Comparison of ENCODE assay signal across 8 cellular contexts in genomic region chr2:175187378-175187777, GRCh38. TPM values are rescaled to one million over a fixed set of nuclear protein-coding genes. Genes with fewer than 3 reads are reported as not detected.
DNase-seq lines count a peak whose midpoint lies in the region; ATAC-seq and TF ChIP-seq lines count a peak whose summit lies in the region.

No MANE protein-coding gene starts in this region.

- DNase-seq in AG08396 (ENCODE audit: low spot score), result peak; percentile 13
- DNase-seq in astrocyte of the spinal cord (ENCODE audit: low read depth, low spot score), result peak; percentile 17
- no peak for DNase-seq in upper lobe of right lung
- DNase-seq in NCI-H345 (lab: John Stamatoyannopoulos, UW), result no peak
- DNase-seq in sciatic nerve (ENCODE audit: low spot score), result no peak
- DNase-seq in stomach, result no peak

- H3K9me3 ChIP-seq in upper lobe of right lung (no peaks in the 10 kb centered on the region), stomach (peaks cover 0 to 4% (median 0%) of the 10 kb centered on the region in 4 donors)

- TF ChIP-seq POLR2A in stomach (IDR thresholded peaks at IDR 0.05), result no peak

- H3K36me3 ChIP-seq in upper lobe of right lung (no peaks in the 10 kb centered on the region), stomach (no peaks in the 10 kb centered on the region)

- in situ Hi-C loops in astrocyte of the spinal cord (cut with HindIII; ENCODE audit: low sequenced_read_pairs), result no loop called here

- no peak overlapping the region for H3K27ac ChIP-seq in upper lobe of right lung
- H3K27ac ChIP-seq in stomach, result no peak overlapping the region

- TF ChIP-seq EP300 in stomach (IDR thresholded peaks at IDR 0.05), result no peak

- no peak overlapping the region for H3K4me3 ChIP-seq in astrocyte of the spinal cord (ENCODE audit: low read depth, low read length)
- H3K4me3 ChIP-seq in upper lobe of right lung, result no peak overlapping the region
- H3K4me3 ChIP-seq in stomach, result no peak overlapping the region

- H3K27me3 ChIP-seq in upper lobe of right lung, result no peaks in the 10 kb centered on the region
- no peaks in the 10 kb centered on the region for H3K27me3 ChIP-seq in stomach

- intact Hi-C loops in upper lobe of right lung (cut with DNase I), result no loop called here
- intact Hi-C loops in sciatic nerve (cut with DNase I), result no loop called here
- intact Hi-C loops in stomach (cut with DNase I; ENCODE audit: low total_unique reads), result no loop called here

- ATAC-seq in GM18858 (IDR thresholded peaks at IDR 0.05; ENCODE audit: unreplicated experiment) (peak; percentile 42), HG03520 (IDR thresholded peaks at IDR 0.05; ENCODE audit: unreplicated experiment) (peak; percentile 51), upper lobe of right lung (no peak), sciatic nerve (no peak)

- WGBS in stomach, 5 donors, result 93 to 100% (median 100%) methylated on average over 1 of the region's 1 CpG

- H3K4me1 ChIP-seq in upper lobe of right lung (no peaks in the 10 kb centered on the region), stomach (no peaks in the 10 kb centered on the region)

- peak; percentile 35 for TF ChIP-seq CTCF in astrocyte of the spinal cord (IDR thresholded peaks at IDR 0.05; ENCODE audit: low read depth, low read length)
- TF ChIP-seq CTCF in upper lobe of right lung (IDR thresholded peaks at IDR 0.05), result peak; percentile 20
- no peak for TF ChIP-seq CTCF in stomach (IDR thresholded peaks at IDR 0.05)

RNA-seq across cellular contexts. Expression of gene ATP5MC3, which starts 5.9 kb away (rescaled TPM):
- total RNA-seq in upper lobe of right lung (113 TPM), sciatic nerve (80.8 TPM), stomach (100 to 1,000 TPM in 2 of 5 donors, 10 to 100 TPM in 3; 39.4 to 165 (median 99.2) TPM)
- 100 to 1,000 TPM; 309 to 383 (median 377) TPM for polyA plus RNA-seq in stomach

RNA-seq across cellular contexts. Expression of gene ATF2, which starts 19.4 kb away (rescaled TPM):
- total RNA-seq in upper lobe of right lung (51.2 TPM), sciatic nerve (71.1 TPM), stomach (10 to 100 TPM in 4 of 5 donors, 1 to 10 TPM in 1; 6.7 to 74.1 (median 44.9) TPM)
- 10 to 100 TPM; 12.4 to 16.3 (median 12.9) TPM for polyA plus RNA-seq in stomach

Comparison
In these comparisons a context has a peak if more than half of its experiments do, and no peak if none do; other contexts are left out.
1. DNase-seq: peak in AG08396 (single experiment) and astrocyte of the spinal cord (single experiment); none in upper lobe of right lung (single experiment), NCI-H345 (single experiment), sciatic nerve (single experiment) and stomach (single experiment).
2. ATAC-seq: peak in GM18858 (single experiment) and HG03520 (single experiment); none in upper lobe of right lung (single experiment) and sciatic nerve (single experiment).
3. CTCF ChIP-seq: peak in astrocyte of the spinal cord (single experiment) and upper lobe of right lung (single experiment); none in stomach (0 of 7).